ENCODE assay signal across 36 cellular contexts in the genomic region with DNA sequence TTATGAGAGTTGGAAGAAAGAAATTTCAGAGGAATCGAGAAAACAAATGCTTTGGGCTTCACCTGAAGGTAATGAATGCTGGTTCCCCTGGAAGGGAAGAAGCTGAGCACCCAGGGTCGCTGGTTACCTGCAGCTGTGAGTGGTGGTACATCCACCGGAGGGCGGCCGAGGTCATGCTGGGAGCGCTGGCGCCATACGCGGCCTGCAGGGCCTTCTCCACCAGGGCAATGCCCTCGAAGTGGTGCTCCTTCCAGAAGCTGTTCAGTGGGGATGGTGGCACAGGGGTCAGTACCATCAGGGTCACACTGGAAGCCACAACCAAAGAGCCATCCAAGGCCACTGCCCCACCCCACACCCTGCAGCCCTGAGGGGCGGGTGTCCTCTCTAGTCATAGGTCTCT.
"Had no signal": no experiment of that assay in that cellular context is flagged by ENCODE, and none has a peak within 500 bp of the region (broad histone marks: within the 10 kb centered on the region; RNA-seq: fewer than 3 reads in every experiment).

No MANE protein-coding gene starts in this region.

- H3K4me3 ChIP-seq: ascending aorta, breast epithelium, cardiac muscle cell, esophagus squamous epithelium had no signal

- FAIRE-seq: colon, endometrium, endothelial cell of umbilical vein had no signal

- H3K27me3 ChIP-seq: ascending aorta, breast epithelium, cardiac muscle cell had no signal

- H3K27me3 Mint-ChIP-seq: brain had no signal

- H3K27ac ChIP-seq: ascending aorta, breast epithelium, cardiac muscle cell, epithelial cell of prostate, esophagus squamous epithelium, WERI-Rb-1 had no signal

- H3K36me3 ChIP-seq: ascending aorta, breast epithelium, cardiac muscle cell, esophagus squamous epithelium had no signal

- H3K27ac Mint-ChIP-seq: activated B cell treated with CpG ODN at 0.5 μM for 24 hours; activated CD8-positive, alpha-beta T cell treated with anti-CD3 and anti-CD28 coated beads for 36 hours; activated naive CD4-positive, alpha-beta T cell treated with anti-CD3 and anti-CD28 coated beads, Interleukin-2, amount 10 ng/mL, durations not matched to agents 7 days and 5 days; activated naive CD8-positive, alpha-beta T cell treated with anti-CD3 and anti-CD28 coated beads, Interleukin-2, amount 10 ng/mL, durations not matched to agents 7 days and 5 days; activated T-helper 17 cell treated with anti-CD3 and anti-CD28 coated beads, Interleukin-2, amount 50 U/mL, for 72 hours; brain; effector memory CD8-positive, alpha-beta T cell; T-helper 17 cell; T-helper 2 cell treated with Interferon-gamma antibody and Interleukin-4, amounts not matched to agents 5 μg/mL and 100 μg/mL, for 36 hours had no signal

- H3K9me3 ChIP-seq: ascending aorta, breast epithelium, esophagus squamous epithelium had no signal

- H3K9me3 Mint-ChIP-seq: activated CD8-positive, alpha-beta T cell treated with anti-CD3 and anti-CD28 coated beads for 36 hours; activated naive CD4-positive, alpha-beta T cell treated with anti-CD3 and anti-CD28 coated beads, Interleukin-2, amount 10 ng/mL, durations not matched to agents 7 days and 5 days; activated naive CD4-positive, alpha-beta T cell treated with anti-CD3 and anti-CD28 coated beads, Interleukin-2, amount 50 U/mL, for 72 hours; activated naive CD8-positive, alpha-beta T cell treated with anti-CD3 and anti-CD28 coated beads, Interleukin-2, amount 10 ng/mL, durations not matched to agents 7 days and 5 days; activated T-cell treated with anti-CD3 and anti-CD28 coated beads, Interleukin-2, amount 50 U/mL, for 4 hours; activated T-helper 17 cell treated with anti-CD3 and anti-CD28 coated beads, Interleukin-2, amount 50 U/mL, for 72 hours; brain; central memory CD8-positive, alpha-beta T cell; effector memory CD8-positive, alpha-beta T cell; T-helper 2 cell treated with Interferon-gamma antibody and Interleukin-4, amounts not matched to agents 5 μg/mL and 100 μg/mL, for 36 hours had no signal

- H3K4me3 Mint-ChIP-seq: activated B cell treated with CpG ODN at 0.5 μM for 24 hours; activated CD8-positive, alpha-beta T cell treated with anti-CD3 and anti-CD28 coated beads for 36 hours; activated naive CD4-positive, alpha-beta T cell treated with anti-CD3 and anti-CD28 coated beads, Interleukin-2, amount 10 ng/mL, durations not matched to agents 7 days and 5 days; activated naive CD8-positive, alpha-beta T cell treated with anti-CD3 and anti-CD28 coated beads, Interleukin-2, amount 10 ng/mL, durations not matched to agents 7 days and 5 days; activated T-cell treated with anti-CD3 and anti-CD28 coated beads, Interleukin-2, amount 50 U/mL, for 4 hours; activated T-helper 17 cell treated with anti-CD3 and anti-CD28 coated beads, Interleukin-2, amount 50 U/mL, for 72 hours; brain; central memory CD8-positive, alpha-beta T cell; effector memory CD8-positive, alpha-beta T cell; T-helper 17 cell; T-helper 2 cell treated with Interferon-gamma antibody and Interleukin-4, amounts not matched to agents 5 μg/mL and 100 μg/mL, for 36 hours had no signal

- H3K4me1 ChIP-seq: ascending aorta, breast epithelium had no signal

- ATAC-seq: activated CD4-positive, CD25-positive, alpha-beta regulatory T cell treated with anti-CD3 and anti-CD28 coated beads, Interleukin-2, amount 50 U/mL, for 24 hours; activated CD8-positive, alpha-beta T cell treated with anti-CD3 and anti-CD28 coated beads for 36 hours; activated T-cell treated with anti-CD3 and anti-CD28 coated beads, Interleukin-2, amount 50 U/mL, for 4 hours; activated T-helper 17 cell treated with anti-CD3 and anti-CD28 coated beads, Interleukin-2, amount 50 U/mL, for 72 hours; effector memory CD8-positive, alpha-beta T cell; T-helper 17 cell had no signal

- H3K36me3 Mint-ChIP-seq: activated naive CD4-positive, alpha-beta T cell treated with anti-CD3 and anti-CD28 coated beads, Interleukin-2, amount 10 ng/mL, durations not matched to agents 7 days and 5 days had no signal

- DNase-seq: activated B cell treated with CpG ODN at 0.5 μM for 24 hours; activated CD4-positive, alpha-beta T cell treated with anti-CD3 and anti-CD28 coated beads for 48 hours; activated CD4-positive, alpha-beta T cell treated with anti-CD3 and anti-CD28 coated beads, Interleukin-2, amount 50 U/mL, for 1 hour; activated CD4-positive, alpha-beta T cell treated with anti-CD3 and anti-CD28 coated beads, Interleukin-2, amount 50 U/mL, for 48 hours; activated CD8-positive, alpha-beta memory T cell treated with anti-CD3 and anti-CD28 coated beads for 24 hours; activated CD8-positive, alpha-beta T cell treated with anti-CD3 and anti-CD28 coated beads for 36 hours; activated gamma-delta T cell; activated naive CD4-positive, alpha-beta T cell; activated naive CD4-positive, alpha-beta T cell treated with anti-CD3 and anti-CD28 coated beads, Interleukin-2, amount 10 ng/mL, durations not matched to agents 7 days and 5 days; activated naive CD8-positive, alpha-beta T cell treated with anti-CD3 and anti-CD28 coated beads, Interleukin-2, amount 10 ng/mL, durations not matched to agents 7 days and 5 days; activated T-cell treated with anti-CD3 and anti-CD28 coated beads, Interleukin-2, amount 50 U/mL, for 4 hours; cortex of kidney; dermis blood vessel endothelial cell; effector CD4-positive, alpha-beta T cell; effector memory CD8-positive, alpha-beta T cell; esophagus squamous epithelium; foreskin melanocyte; head of caudate nucleus; SW 1271; T-helper 1 cell; T-helper 17 cell; T1000; WERI-Rb-1 had no signal

- H3K4me1 Mint-ChIP-seq: activated B cell treated with CpG ODN at 0.5 μM for 24 hours; activated naive CD8-positive, alpha-beta T cell treated with anti-CD3 and anti-CD28 coated beads, Interleukin-2, amount 10 ng/mL, durations not matched to agents 7 days and 5 days; activated T-helper 17 cell treated with anti-CD3 and anti-CD28 coated beads, Interleukin-2, amount 50 U/mL, for 72 hours; brain; T-helper 17 cell had no signal
